ENCODE assay signal across 20 cellular contexts in the genomic region with DNA sequence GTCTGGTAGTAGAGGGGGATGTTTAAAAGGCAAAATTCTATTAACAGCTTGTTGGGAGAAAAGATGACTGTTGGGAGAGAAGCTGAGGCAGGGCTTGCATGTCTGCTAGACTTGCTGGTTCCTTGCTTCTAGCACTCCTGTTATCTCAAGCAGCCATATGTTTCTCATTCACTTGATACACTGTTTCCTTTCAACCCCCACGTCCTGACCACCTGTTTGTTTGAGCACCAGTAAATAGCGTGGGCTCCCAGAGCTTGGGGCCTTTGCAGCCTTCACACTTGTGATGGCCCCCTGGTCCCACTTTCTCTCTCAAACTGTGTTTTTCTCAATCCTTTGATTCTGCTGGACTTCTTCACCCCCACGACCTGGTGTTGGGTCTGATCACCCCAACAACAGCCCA.
"Had no signal": no experiment of that assay in that cellular context is flagged by ENCODE, and none has a peak within 500 bp of the region (broad histone marks: within the 10 kb centered on the region; RNA-seq: fewer than 3 reads in every experiment).

No MANE protein-coding gene starts in this region.

- H3K79me2 ChIP-seq: parathyroid adenoma had no signal

- ATAC-seq: gastrocnemius medialis; left lobe of liver; natural killer cell; right lobe of liver; stimulated activated effector memory CD8-positive, alpha-beta T cell treated with anti-CD3 and anti-CD28 coated beads, Interleukin-12 subunit alpha, Interleukin-12 subunit beta, amount 100 ng/mL, for 72 hours; stimulated activated naive CD8-positive, alpha-beta T cell treated with anti-CD3 and anti-CD28 coated beads, Interleukin-15, Interleukin-2, amounts not matched to agents 100 U/mL and 50 U/mL, for 24 hours had no signal

- DNase-seq: effector memory CD4-positive, alpha-beta T cell; gastrocnemius medialis; glutamatergic neuron; islet precursor cell; mammary epithelial cell; natural killer cell; right lobe of liver; stimulated activated CD4-positive, alpha-beta T cell treated with anti-CD3 and anti-CD28 coated beads, Interleukin-4, amount 100 ng/mL, for 1 hour; stimulated activated CD8-positive, alpha-beta memory T cell treated with anti-CD3 and anti-CD28 coated beads, Interleukin-4, amount 100 ng/mL, for 48 hours; stimulated activated naive CD8-positive, alpha-beta T cell treated with anti-CD3 and anti-CD28 coated beads, Interleukin-15, Interleukin-2, amounts not matched to agents 100 U/mL and 50 U/mL, for 24 hours; tibial artery; upper lobe of left lung; uterus had no signal

- H3K36me3 ChIP-seq: esophagus muscularis mucosa, gastrocnemius medialis, prostate gland, right lobe of liver, suprapubic skin, tibial artery, upper lobe of left lung, uterus had no signal

- H3K9ac ChIP-seq: parathyroid adenoma had no signal

- H3K4me3 ChIP-seq: esophagus muscularis mucosa, gastrocnemius medialis, prostate gland, right lobe of liver, suprapubic skin, tibial artery, upper lobe of left lung, uterus had no signal

- H3K27me3 ChIP-seq: esophagus muscularis mucosa, gastrocnemius medialis, right lobe of liver, suprapubic skin, tibial artery, upper lobe of left lung, uterus had no signal

- H3K4me1 ChIP-seq: esophagus muscularis mucosa, parathyroid adenoma, prostate gland, suprapubic skin, tibial artery, upper lobe of left lung, uterus had no signal

- H3K27ac ChIP-seq: epithelial cell of prostate, esophagus muscularis mucosa, gastrocnemius medialis, parathyroid adenoma, prostate gland, right lobe of liver, suprapubic skin, tibial artery, upper lobe of left lung, uterus had no signal

- H3K9me3 ChIP-seq: esophagus muscularis mucosa, gastrocnemius medialis, prostate gland, right lobe of liver, suprapubic skin, tibial artery, upper lobe of left lung, uterus had no signal

- H2AFZ ChIP-seq: parathyroid adenoma had no signal
